1 cellular context compared by ENCODE assay signal in the genomic region with DNA sequence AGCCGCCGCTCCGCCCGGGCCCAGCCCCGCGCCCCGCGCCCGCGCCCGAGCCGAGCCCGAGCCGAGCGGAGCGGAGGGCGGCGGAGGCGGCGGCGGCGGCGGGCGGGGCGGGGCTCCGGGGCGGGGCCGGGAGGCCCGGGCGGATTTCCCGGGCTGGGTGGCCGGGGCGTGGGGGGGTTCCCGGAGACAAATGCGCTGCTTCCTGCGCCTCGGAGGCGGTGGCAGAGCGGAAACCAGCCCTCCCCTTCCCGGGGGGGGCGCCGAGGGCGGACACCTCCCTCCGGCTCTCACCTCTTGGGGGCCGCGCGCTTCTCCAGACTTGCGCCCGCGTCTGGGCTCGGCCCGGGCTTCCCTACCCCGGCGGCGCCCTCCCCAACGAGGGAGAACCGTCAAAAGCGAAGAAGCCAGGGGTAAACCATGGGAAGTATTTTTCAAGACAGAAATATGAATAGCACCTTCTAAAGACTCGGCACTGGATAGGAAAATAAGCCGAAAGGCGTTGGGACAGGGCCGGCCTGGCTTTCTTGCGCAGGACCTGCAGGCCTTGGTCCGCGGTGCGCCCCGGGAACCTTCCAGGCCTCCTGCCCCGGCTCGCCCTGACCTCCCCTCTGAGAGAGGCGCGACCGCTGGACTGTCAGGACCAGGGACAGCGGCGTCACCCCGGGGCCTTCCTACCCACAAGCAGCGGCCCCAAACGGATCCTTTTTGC.
TF ChIP-seq lines count a peak whose summit lies in the region.

Gene MAPK11 (minus strand): TSS at position 79 of the 709 bp plus-strand sequence. CDS start 88 bp downstream, outside the sequence.

TF ChIP-seq in K562, 482 proteins besides CTCF, POLR2A, EP300 and RAD21 (continued from another document):
- no peak for TF ChIP-seq ZNF696 (CRISPR knock-in tag; conservative IDR thresholded peaks at IDR 0.05)
- TF ChIP-seq ZNF445 (CRISPR knock-in tag; IDR thresholded peaks at IDR 0.05; ENCODE audit: low read depth) = no peak
- no peak for TF ChIP-seq CTCFL (IDR thresholded peaks at IDR 0.05; ENCODE audit: borderline replicate concordance, insufficient read depth, low read depth, low read length, poor library complexity, severe bottlenecking)
- no peak for TF ChIP-seq ELF1 (tag; IDR thresholded peaks at IDR 0.05)
